Comparison of ENCODE assay signal across 14 cellular contexts in the genomic region with DNA sequence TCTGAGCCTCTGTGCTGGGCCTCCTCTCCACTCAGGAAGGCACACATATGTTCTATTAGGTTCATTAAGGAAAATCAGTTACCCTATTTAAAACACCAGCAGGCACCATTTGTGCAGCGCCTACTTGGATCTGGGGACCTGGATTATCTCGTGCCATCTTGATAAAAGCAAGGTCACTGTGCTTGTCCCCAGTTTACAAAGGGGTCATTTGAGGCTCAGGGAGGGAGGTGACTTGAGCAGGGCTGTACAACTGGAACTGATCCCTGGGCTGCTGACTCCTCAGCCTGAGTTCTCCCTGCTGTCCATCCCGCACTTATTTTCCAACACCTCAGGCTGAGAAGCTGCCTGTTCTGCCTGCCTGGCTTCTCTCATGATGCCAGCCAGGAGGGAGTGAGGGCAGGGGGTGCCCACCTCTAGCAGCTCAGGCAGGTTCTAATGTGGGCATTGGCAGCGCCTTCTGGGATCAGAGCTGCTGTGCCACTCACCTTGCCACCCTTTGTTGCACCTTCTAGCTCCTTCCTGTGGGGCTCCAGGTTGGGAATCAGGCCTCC.
"Had no signal": no experiment of that assay in that cellular context is flagged by ENCODE, and none has a peak within 500 bp of the region (broad histone marks: within the 10 kb centered on the region; RNA-seq: fewer than 3 reads in every experiment).

No MANE protein-coding gene starts in this region.

- DNase-seq: activated CD4-positive, alpha-beta T cell treated with anti-CD3 and anti-CD28 coated beads, Interleukin-2, amount 10 ng/mL, durations not matched to agents 7 days and 5 days; activated CD8-positive, alpha-beta T cell treated with anti-CD3 and anti-CD28 coated beads, Interleukin-2, amount 10 ng/mL, durations not matched to agents 7 days and 5 days; effector memory CD4-positive, alpha-beta T cell; foreskin melanocyte; immature natural killer cell; kidney glomerular epithelial cell; mammary epithelial cell; stimulated activated CD4-positive, alpha-beta T cell treated with anti-CD3 and anti-CD28 coated beads, Interleukin-4, amount 100 ng/mL, for 1 hour; stimulated activated naive CD4-positive, alpha-beta T cell had no signal

- H3K36me3 ChIP-seq: left lung had no signal

- ATAC-seq: activated CD4-positive, CD25-positive, alpha-beta regulatory T cell treated with anti-CD3 and anti-CD28 coated beads, Interleukin-2, amount 50 U/mL, for 24 hours; activated CD8-positive, alpha-beta T cell treated with anti-CD3 and anti-CD28 coated beads, Interleukin-2, amount 10 ng/mL, durations not matched to agents 7 days and 5 days; activated naive CD4-positive, alpha-beta T cell treated with anti-CD3 and anti-CD28 coated beads, Interleukin-2, amount 50 U/mL, for 72 hours; esophagus mucosa had no signal

- H3K27ac ChIP-seq: left lung, testis had no signal

- H3K4me1 ChIP-seq: left lung had no signal

- H3K27me3 ChIP-seq: left lung, testis had no signal

- H3K4me3 ChIP-seq: left lung, testis had no signal

- H3K9me3 ChIP-seq: left lung, testis had no signal
